1 cellular context compared by ENCODE assay signal in genomic region chr4:141891260-141892120, GRCh38.
TF ChIP-seq lines count a peak whose summit lies in the region.

No MANE protein-coding gene starts in this region.

TF ChIP-seq in H1, 55 proteins besides CTCF, POLR2A, EP300 and RAD21:
- TF ChIP-seq MAFK (IDR thresholded peaks at IDR 0.05; ENCODE audit: low read depth, low read length): no peak
- no peak for TF ChIP-seq GTF2F1 (IDR thresholded peaks at IDR 0.05; ENCODE audit: borderline replicate concordance, low read depth, low read length)
- no peak for TF ChIP-seq CBX8 (IDR thresholded peaks at IDR 0.05; ENCODE audit: borderline replicate concordance, low read depth, low read length)
- no peak for TF ChIP-seq CHD1 (IDR thresholded peaks at IDR 0.05; ENCODE audit: low read depth, low read length)
- no peak for TF ChIP-seq POLR2AphosphoS5 (IDR thresholded peaks at IDR 0.05; ENCODE audit: low read depth, low read length)
- no peak for TF ChIP-seq SRF (IDR thresholded peaks at IDR 0.05; ENCODE audit: low read depth, low read length)
